1 cellular context compared by ENCODE assay signal in the genomic region with DNA sequence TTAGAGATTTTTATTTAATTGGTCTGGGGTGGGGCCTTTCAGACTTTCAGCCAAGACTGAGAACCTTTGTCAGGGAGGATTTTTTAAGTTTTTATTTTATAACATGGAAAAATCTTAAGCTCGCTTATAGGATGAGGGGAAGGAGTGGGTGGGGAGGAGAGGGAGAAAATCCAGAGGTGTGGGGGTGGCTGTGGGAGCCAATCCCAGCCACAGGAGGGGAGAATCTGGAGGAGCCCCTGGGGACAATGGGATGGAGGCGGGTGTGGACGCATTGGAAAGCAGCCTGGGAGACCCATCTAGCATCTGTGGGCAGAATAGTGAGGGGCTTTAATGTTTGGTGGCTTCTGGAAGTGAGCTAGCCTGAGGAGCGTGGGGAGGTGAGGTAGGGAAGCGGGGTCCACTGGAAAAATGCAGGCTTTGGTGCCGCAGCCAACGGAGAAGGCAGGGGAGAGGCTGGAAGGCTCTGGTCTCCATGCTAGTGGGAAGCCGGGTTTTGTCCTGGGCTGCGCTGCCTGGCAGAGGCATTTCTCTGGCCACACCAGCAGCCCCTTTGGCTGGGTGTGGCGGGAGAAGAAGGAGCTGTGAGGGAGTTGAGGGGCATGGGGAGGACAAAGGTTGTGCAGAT.
TF ChIP-seq lines count a peak whose summit lies in the region.

No MANE protein-coding gene starts in this region.

TF ChIP-seq in SK-N-SH, 30 proteins besides CTCF, POLR2A, EP300 and RAD21 (continued from another document):
- TF ChIP-seq, protein P1, sequence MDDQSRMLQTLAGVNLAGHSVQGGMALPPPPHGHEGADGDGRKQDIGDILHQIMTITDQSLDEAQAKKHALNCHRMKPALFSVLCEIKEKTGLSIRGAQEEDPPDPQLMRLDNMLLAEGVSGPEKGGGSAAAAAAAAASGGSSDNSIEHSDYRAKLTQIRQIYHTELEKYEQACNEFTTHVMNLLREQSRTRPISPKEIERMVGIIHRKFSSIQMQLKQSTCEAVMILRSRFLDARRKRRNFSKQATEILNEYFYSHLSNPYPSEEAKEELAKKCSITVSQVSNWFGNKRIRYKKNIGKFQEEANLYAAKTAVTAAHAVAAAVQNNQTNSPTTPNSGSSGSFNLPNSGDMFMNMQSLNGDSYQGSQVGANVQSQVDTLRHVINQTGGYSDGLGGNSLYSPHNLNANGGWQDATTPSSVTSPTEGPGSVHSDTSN (IDR thresholded peaks at IDR 0.05), result no peak
- no peak for TF ChIP-seq YY1 (IDR thresholded peaks at IDR 0.05; ENCODE audit: low read depth)
